1 cellular context compared by ENCODE assay signal in genomic region chr4:26372525-26373172, GRCh38.
TF ChIP-seq lines count a peak whose summit lies in the region.

No MANE protein-coding gene starts in this region.

TF ChIP-seq in HepG2, 621 proteins besides CTCF, POLR2A, EP300 and RAD21 (continued from another document and continues in another):
- TF ChIP-seq ZNF280D (CRISPR knock-in tag; IDR thresholded peaks at IDR 0.05), result no peak
- TF ChIP-seq THAP9 (CRISPR knock-in tag; IDR thresholded peaks at IDR 0.05; ENCODE audit: borderline replicate concordance), result no peak
- no peak for TF ChIP-seq MTERF4 (CRISPR knock-in tag; IDR thresholded peaks at IDR 0.05)
- no peak for TF ChIP-seq ZNF850 (CRISPR knock-in tag; conservative IDR thresholded peaks at IDR 0.05)
- TF ChIP-seq PRPF4 (IDR thresholded peaks at IDR 0.05; ENCODE audit: low read depth, low read length, poor library complexity, severe bottlenecking), result no peak
- no peak for TF ChIP-seq KLF9 (CRISPR knock-in tag; IDR thresholded peaks at IDR 0.05; ENCODE audit: low read depth)
- TF ChIP-seq ZNF292 (CRISPR knock-in tag; IDR thresholded peaks at IDR 0.05; ENCODE audit: borderline replicate concordance, low read depth), result peak; percentile 53; the same call in 1 of the 2 replicates
- no peak for TF ChIP-seq TBP (CRISPR knock-in tag; IDR thresholded peaks at IDR 0.05)
- TF ChIP-seq ZNF354B (CRISPR knock-in tag; IDR thresholded peaks at IDR 0.05), result no peak
- TF ChIP-seq NBN (conservative IDR thresholded peaks at IDR 0.05), result no peak
- no peak for TF ChIP-seq YEATS4 (CRISPR knock-in tag; IDR thresholded peaks at IDR 0.05; ENCODE audit: borderline replicate concordance)
- TF ChIP-seq TARDBP (CRISPR knock-in tag; IDR thresholded peaks at IDR 0.05), result peak; percentile 69; the same call in 1 of the 2 replicates
- no peak for TF ChIP-seq ZC3H4 (CRISPR knock-in tag; IDR thresholded peaks at IDR 0.05; ENCODE audit: borderline replicate concordance)
- no peak for TF ChIP-seq ZBTB2 (CRISPR knock-in tag; IDR thresholded peaks at IDR 0.05; ENCODE audit: low read depth)
- TF ChIP-seq ZC3H13 (CRISPR knock-in tag; IDR thresholded peaks at IDR 0.05), result no peak
- no peak for TF ChIP-seq HES4 (CRISPR knock-in tag; IDR thresholded peaks at IDR 0.05; ENCODE audit: borderline replicate concordance)
- no peak for TF ChIP-seq SATB2 (CRISPR knock-in tag; IDR thresholded peaks at IDR 0.05)
- TF ChIP-seq ZNF367 (CRISPR knock-in tag; IDR thresholded peaks at IDR 0.05; ENCODE audit: borderline replicate concordance), result no peak
- no peak for TF ChIP-seq SCMH1 (CRISPR knock-in tag; IDR thresholded peaks at IDR 0.05; ENCODE audit: borderline replicate concordance)
- no peak for TF ChIP-seq ZNF597 (CRISPR knock-in tag; IDR thresholded peaks at IDR 0.05)
- TF ChIP-seq RBM39 (IDR thresholded peaks at IDR 0.05; ENCODE audit: low read depth, low read length, poor library complexity, severe bottlenecking), result no peak
- peak; percentile 92 for TF ChIP-seq ZBTB34 (CRISPR knock-in tag; IDR thresholded peaks at IDR 0.05)
- TF ChIP-seq IRF9 (CRISPR knock-in tag; IDR thresholded peaks at IDR 0.05; ENCODE audit: borderline replicate concordance), result no peak
- TF ChIP-seq RBFOX2 (IDR thresholded peaks at IDR 0.05; ENCODE audit: low read depth, low read length), result no peak
- TF ChIP-seq ZNF207 (IDR thresholded peaks at IDR 0.05; ENCODE audit: borderline replicate concordance), result no peak
- TF ChIP-seq MAFG (CRISPR knock-in tag; IDR thresholded peaks at IDR 0.05), result no peak
- TF ChIP-seq MTF2 (CRISPR knock-in tag; IDR thresholded peaks at IDR 0.05; ENCODE audit: borderline replicate concordance), result no peak
- no peak for TF ChIP-seq ZFP41 (CRISPR knock-in tag; IDR thresholded peaks at IDR 0.05; ENCODE audit: borderline replicate concordance)
- TF ChIP-seq ZFP62 (CRISPR knock-in tag; IDR thresholded peaks at IDR 0.05), result no peak
- no peak for TF ChIP-seq CREBL2 (CRISPR knock-in tag; IDR thresholded peaks at IDR 0.05; ENCODE audit: borderline replicate concordance)
- no peak for TF ChIP-seq SRSF9 (IDR thresholded peaks at IDR 0.05; ENCODE audit: borderline replicate concordance, insufficient read depth, low read depth, low read length, poor library complexity, severe bottlenecking)
- no peak for TF ChIP-seq ZFP36L2 (CRISPR knock-in tag; IDR thresholded peaks at IDR 0.05)
- TF ChIP-seq JUN (CRISPR knock-in tag; IDR thresholded peaks at IDR 0.05), result no peak
- no peak for TF ChIP-seq ZNF350 (CRISPR knock-in tag; IDR thresholded peaks at IDR 0.05; ENCODE audit: borderline replicate concordance, low read depth)
- TF ChIP-seq CC2D1A (CRISPR knock-in tag; IDR thresholded peaks at IDR 0.05), result no peak
- TF ChIP-seq ZNF232 (CRISPR knock-in tag; IDR thresholded peaks at IDR 0.05; ENCODE audit: borderline replicate concordance), result no peak
- TF ChIP-seq ZBTB49 (CRISPR knock-in tag; IDR thresholded peaks at IDR 0.05; ENCODE audit: borderline replicate concordance), result no peak
- TF ChIP-seq AGO1 (IDR thresholded peaks at IDR 0.05; ENCODE audit: low read depth, low read length, poor library complexity, severe bottlenecking), result no peak
- TF ChIP-seq FOXJ3 (CRISPR knock-in tag; IDR thresholded peaks at IDR 0.05; ENCODE audit: borderline replicate concordance), result peak; percentile 48
- TF ChIP-seq ARID4A (CRISPR knock-in tag; IDR thresholded peaks at IDR 0.05; ENCODE audit: borderline replicate concordance), result no peak; the same call in 1 of the 2 replicates
- TF ChIP-seq JUNB (CRISPR knock-in tag; IDR thresholded peaks at IDR 0.05; ENCODE audit: borderline replicate concordance), result no peak
- no peak for TF ChIP-seq RXRA (CRISPR knock-in tag; IDR thresholded peaks at IDR 0.05)
- peak; percentile 26; the same call in 1 of the 2 replicates for TF ChIP-seq KDM6A (CRISPR knock-in tag; IDR thresholded peaks at IDR 0.05; ENCODE audit: low read depth)
- TF ChIP-seq NFE2 (CRISPR knock-in tag; IDR thresholded peaks at IDR 0.05), result no peak
- TF ChIP-seq TBX3 (IDR thresholded peaks at IDR 0.05; ENCODE audit: borderline replicate concordance), result peak; percentile 84; the same call in 1 of the 2 replicates
- no peak for TF ChIP-seq ASH2L (IDR thresholded peaks at IDR 0.05; ENCODE audit: insufficient read length, low read depth, low read length)
